33 cellular contexts compared by ENCODE assay signal in genomic region chr17:75081611-75082540, GRCh38. TPM values are rescaled to one million over a fixed set of nuclear protein-coding genes. Genes with fewer than 3 reads are reported as not detected.
DNase-seq lines count a peak whose midpoint lies in the region; ATAC-seq, FAIRE-seq and TF ChIP-seq lines count a peak whose summit lies in the region.
"Had no signal": no experiment of that assay in that cellular context is flagged by ENCODE, and none has a peak within 500 bp of the region (broad histone marks: within the 10 kb centered on the region; RNA-seq: fewer than 3 reads in every experiment).

No MANE protein-coding gene starts in this region.

- in situ Hi-C loops in K562 (cut with MboI), result no loop called here

- no TSS peak for BruUV-seq in K562 (replicated peaks; lab: Mats Ljungman, UMichigan)

- peaks cover 22% of the 10 kb centered on the region for H3K4me1 Mint-ChIP-seq in CD8-positive, alpha-beta T cell (ENCODE audit: low read depth)

- intact Hi-C loops in K562 (cut with micrococcal nuclease), result no loop called here
- intact Hi-C loops in CD8-positive, alpha-beta T cell (cut with DNase I, micrococcal nuclease), result no loop called here

- H3K9me1 ChIP-seq in K562 (ENCODE audit: control insufficient read depth, insufficient read depth, low read length), result no peaks in the 10 kb centered on the region

- ATAC-seq in K562 (no peak), HG03520 (IDR thresholded peaks at IDR 0.05; ENCODE audit: unreplicated experiment) (no peak)
- ATAC-seq in CD8-positive, alpha-beta T cell, result no peak
- ATAC-seq: body of pancreas, left lobe of liver, sciatic nerve had no signal

- H2AFZ ChIP-seq in K562 (ENCODE audit: low read depth, low read length), result peak overlapping the region; percentile 50; the same call in 1 of the 2 replicates

- CTCF ChIA-PET in HEK293 (lab: Yijun Ruan, JAX), result interaction anchor here (0.5 to 1.6 kb wide), 9 partner anchors 18 to 236 kb away, joined by 3 to 7 read pairs (median 3); partner anchors contain the start of genes ARMC7 and MIF4GD
- CTCF ChIA-PET in K562 (lab: Yijun Ruan, JAX; ENCODE audit: low intra/inter-chr PET ratio), result no interaction called here
- CTCF ChIA-PET in CD8-positive, alpha-beta T cell (lab: Charles Lee), result interaction anchor here (0.6 to 1.6 kb wide), 3 partner anchors 21 to 96 kb away, joined by 3 to 6 read pairs (median 3); no protein-coding TSS in a partner anchor

- H3K4me1 ChIP-seq in HEK293 (ENCODE audit: control insufficient read depth, insufficient read depth, low read length), result peaks cover 2% of the 10 kb centered on the region; the same call in 1 of the 2 replicates
- peaks cover 19 to 36% of the 10 kb centered on the region in 2 experiments for H3K4me1 ChIP-seq in K562 (replicated peaks in 1 of 2; ENCODE audit: control insufficient read depth in 2 of 2, insufficient read depth in 2 of 2, low read length in 2 of 2)
- H3K4me1 ChIP-seq in neutrophil (ENCODE audit: control insufficient read depth in 1 of 2, insufficient read depth in 1 of 2, low read depth in 1 of 2, low read length in 1 of 2), result peaks cover 28 to 29% of the 10 kb centered on the region in 2 experiments
- H3K4me1 ChIP-seq in CD8-positive, alpha-beta T cell (ENCODE audit: insufficient read depth, low read length), result peaks cover 21% of the 10 kb centered on the region

- peak overlapping the region in 1 of 2 experiments; percentile 67; a peak in 1 of 4 replicates for H3K9ac ChIP-seq in K562 (ENCODE audit: insufficient read depth in 1 of 2, low read depth in 2 of 2, low read length in 2 of 2)

- H3K27me3 Mint-ChIP-seq in CD8-positive, alpha-beta T cell (ENCODE audit: low read depth), result no peaks in the 10 kb centered on the region
- H3K27me3 Mint-ChIP-seq: activated CD4-positive, alpha-beta memory T cell treated with anti-CD3 and anti-CD28 coated beads for 36 hours; central memory CD8-positive, alpha-beta T cell had no signal

- H3K4me3 ChIP-seq in HEK293 (ENCODE audit: low read depth, low read length), result no peak overlapping the region
- H3K4me3 ChIP-seq in K562, result no peak overlapping the region
- no peak overlapping the region for H3K4me3 ChIP-seq in neutrophil (ENCODE audit: low read depth in 1 of 2, low read length in 1 of 2)
- no peak overlapping the region for H3K4me3 ChIP-seq in CD8-positive, alpha-beta T cell (ENCODE audit: low read depth, low read length)
- H3K4me3 ChIP-seq: adrenal gland, body of pancreas, esophagus muscularis mucosa, thyroid gland, vagina had no signal

- DNase-seq in K562 (ENCODE audit: extremely low read depth in 1 of 4, low spot score in 3 of 4) (no peak), NCI-H2107 treated with DMSO at 0.1 percent for 48 hours (lab: John Stamatoyannopoulos, UW; ENCODE audit: unreplicated experiment) (no peak)
- DNase-seq in CD8-positive, alpha-beta T cell, result no peak
- DNase-seq: activated CD4-positive, alpha-beta memory T cell treated with anti-CD3 and anti-CD28 coated beads for 36 hours; activated CD4-positive, alpha-beta T cell treated with anti-CD3 and anti-CD28 coated beads for 1 hour; activated CD8-positive, alpha-beta memory T cell treated with anti-CD3 and anti-CD28 coated beads, Interleukin-2, amount 50 U/mL, for 48 hours; activated naive CD4-positive, alpha-beta T cell treated with anti-CD3 and anti-CD28 coated beads, Interleukin-2, amount 10 ng/mL, durations not matched to agents 7 days and 5 days; adrenal gland; body of pancreas; CD8-positive, alpha-beta memory T cell; MM.1S; NCI-H1105 treated with DMSO at 0.1 percent for 48 hours; NCI-H1930; NCI-H526 treated with DMSO at 0.1 percent for 48 hours; Right ventricle myocardium superior; stimulated activated CD4-positive, alpha-beta T cell treated with anti-CD3 and anti-CD28 coated beads, Interleukin-12 subunit alpha, Interleukin-12 subunit beta, amount 100 ng/mL, for 4 hours; stimulated activated CD4-positive, alpha-beta T cell treated with anti-CD3 and anti-CD28 coated beads, Interleukin-4, amount 100 ng/mL, for 1 hour; thyroid gland had no signal

- H3K36me3 Mint-ChIP-seq in CD8-positive, alpha-beta T cell, result no peaks in the 10 kb centered on the region
- H3K36me3 Mint-ChIP-seq: activated CD4-positive, alpha-beta memory T cell treated with anti-CD3 and anti-CD28 coated beads for 36 hours; activated naive CD4-positive, alpha-beta T cell treated with anti-CD3 and anti-CD28 coated beads, Interleukin-2, amount 10 ng/mL, durations not matched to agents 7 days and 5 days; CD8-positive, alpha-beta memory T cell had no signal

- no peaks in the 10 kb centered on the region for H3K79me2 ChIP-seq in K562 (ENCODE audit: control insufficient read depth, insufficient read depth, low read length)

- H3K36me3 ChIP-seq in HEK293 (ENCODE audit: control insufficient read depth in 2 of 2, insufficient read depth in 1 of 2, low read length in 2 of 2), result no peaks in the 10 kb centered on the region
- H3K36me3 ChIP-seq in K562 (ENCODE audit: control insufficient read depth, insufficient read depth, low read length), result no peaks in the 10 kb centered on the region
- no peaks in the 10 kb centered on the region for H3K36me3 ChIP-seq in neutrophil
- no peaks in the 10 kb centered on the region for H3K36me3 ChIP-seq in CD8-positive, alpha-beta T cell (ENCODE audit: insufficient read depth, low read length)
- H3K36me3 ChIP-seq: adrenal gland, esophagus muscularis mucosa, thyroid gland, vagina had no signal

- no peaks in the 10 kb centered on the region for H4K20me1 ChIP-seq in K562 (replicated peaks; ENCODE audit: control insufficient read depth, insufficient read depth, low read length)

- TF ChIP-seq EP300 in K562 (IDR thresholded peaks at IDR 0.05; ENCODE audit: low read length), result no peak

- no peaks in the 10 kb centered on the region for H3K9me3 ChIP-seq in HEK293 (ENCODE audit: control insufficient read depth, insufficient read depth, low read depth, low read length)
- no peaks in the 10 kb centered on the region for H3K9me3 ChIP-seq in K562 (replicated peaks; ENCODE audit: control insufficient read depth, insufficient read depth, low read depth, low read length)
- H3K9me3 ChIP-seq in neutrophil, result no peaks in the 10 kb centered on the region
- H3K9me3 ChIP-seq in CD8-positive, alpha-beta T cell (ENCODE audit: low read length), result no peaks in the 10 kb centered on the region
- H3K9me3 ChIP-seq: adrenal gland, body of pancreas, esophagus muscularis mucosa, thyroid gland, vagina had no signal

- no peak overlapping the region for H3K27ac Mint-ChIP-seq in CD8-positive, alpha-beta T cell
- H3K27ac Mint-ChIP-seq: activated CD4-positive, alpha-beta memory T cell treated with anti-CD3 and anti-CD28 coated beads for 36 hours; B cell; progenitor cell of endocrine pancreas; T-helper 2 cell treated with Interferon-gamma antibody and Interleukin-4, amounts not matched to agents 5 μg/mL and 100 μg/mL, for 36 hours had no signal

- H3K27ac ChIP-seq in HEK293 (ENCODE audit: extremely low read depth, low read depth, low read length) (no peak overlapping the region), K562 (ENCODE audit: extremely low read depth, low read depth, low read length) (no peak overlapping the region), neutrophil (peak overlapping the region; percentile 26)
- H3K27ac ChIP-seq in CD8-positive, alpha-beta T cell (ENCODE audit: low read depth, low read length), result no peak overlapping the region
- H3K27ac ChIP-seq: adrenal gland, body of pancreas, esophagus muscularis mucosa, HL-60, thyroid gland, vagina had no signal

- TF ChIP-seq CTCF in HEK293 (tag by site-specific recombination; IDR thresholded peaks at IDR 0.05) (no peak), K562 (IDR thresholded peaks at IDR 0.05 in 2 of 3, conservative IDR thresholded peaks at IDR 0.05 in 1 of 3; ENCODE audit: insufficient read depth in 2 of 3, low read depth in 1 of 3, low read length in 3 of 3) (no peak), neutrophil (IDR thresholded peaks at IDR 0.05) (no peak)
- TF ChIP-seq CTCF in CD8-positive, alpha-beta T cell (IDR thresholded peaks at IDR 0.05), result no peak

- FAIRE-seq in K562 (lab: Jason Lieb, UNC), result no peak
- FAIRE-seq: GM12891, H54, islet of Langerhans had no signal

- TF ChIP-seq POLR2A in K562 (conservative IDR thresholded peaks at IDR 0.05), result no peak

- WGBS in K562 (ENCODE audit: insufficient coverage, low coverage, missing lambda C conversion rate), result 57% methylated on average over 13 of the region's 13 CpGs

- H3K4me2 ChIP-seq in K562 (ENCODE audit: insufficient read depth, low read length), result no peak overlapping the region

- TF ChIP-seq RAD21 in K562 (CRISPR knock-in tag; conservative IDR thresholded peaks at IDR 0.05 in 1 of 2, IDR thresholded peaks at IDR 0.05 in 1 of 2), result no peak

- POLR2A ChIA-PET in HEK293 (lab: Yijun Ruan, JAX), result interaction anchor here (1.0 to 1.5 kb wide), 2 partner anchors 28 to 73 kb away, joined by 3 read pairs; partner anchors contain the start of gene ARMC7
- POLR2A ChIA-PET in K562 (lab: Yijun Ruan, JAX), result interaction anchor here (0.5 to 1.9 kb wide), 5 partner anchors 9 to 14 kb away, joined by 3 to 6 read pairs (median 3); no protein-coding TSS in a partner anchor
- POLR2A ChIA-PET in CD8-positive, alpha-beta T cell (lab: Charles Lee), result interaction anchor here (0.6 kb wide), 1 partner anchor 62 kb away, joined by 5 read pairs; no protein-coding TSS in a partner anchor

- no peak overlapping the region for H3K4me3 Mint-ChIP-seq in CD8-positive, alpha-beta T cell
- H3K4me3 Mint-ChIP-seq: activated CD4-positive, alpha-beta memory T cell treated with anti-CD3 and anti-CD28 coated beads for 36 hours; activated naive CD4-positive, alpha-beta T cell treated with anti-CD3 and anti-CD28 coated beads, Interleukin-2, amount 10 ng/mL, durations not matched to agents 7 days and 5 days; B cell; CD8-positive, alpha-beta memory T cell; central memory CD8-positive, alpha-beta T cell; T-helper 2 cell treated with Interferon-gamma antibody and Interleukin-4, amounts not matched to agents 5 μg/mL and 100 μg/mL, for 36 hours had no signal

- no peaks in the 10 kb centered on the region for H3K9me3 Mint-ChIP-seq in CD8-positive, alpha-beta T cell
- H3K9me3 Mint-ChIP-seq: activated CD4-positive, alpha-beta memory T cell treated with anti-CD3 and anti-CD28 coated beads for 36 hours; activated naive CD4-positive, alpha-beta T cell treated with anti-CD3 and anti-CD28 coated beads, Interleukin-2, amount 10 ng/mL, durations not matched to agents 7 days and 5 days; CD8-positive, alpha-beta memory T cell; central memory CD8-positive, alpha-beta T cell; T-helper 2 cell treated with Interferon-gamma antibody and Interleukin-4, amounts not matched to agents 5 μg/mL and 100 μg/mL, for 36 hours had no signal

- H3K27me3 ChIP-seq in K562 (ENCODE audit: control insufficient read depth in 2 of 2, insufficient read depth in 2 of 2, low read length in 2 of 2) (no peaks in the 10 kb centered on the region), neutrophil (no peaks in the 10 kb centered on the region)
- H3K27me3 ChIP-seq in CD8-positive, alpha-beta T cell (ENCODE audit: insufficient read depth, low read length), result no peaks in the 10 kb centered on the region
- H3K27me3 ChIP-seq: adrenal gland, body of pancreas, thyroid gland, vagina had no signal

RNA-seq across cellular contexts. Expression of gene SLC16A5, which starts 5.9 kb away (rescaled TPM):
- 3.1 and 9.9 TPM in 2 replicates for total RNA-seq in K562 (2011; cell fraction: chromatin; rRNA removed; ENCODE audit: low replicate concordance)
- total RNA-seq in K562 (2011; cell fraction: nucleolus; rRNA removed), result 6.2 and 7.8 TPM in 2 replicates
- total RNA-seq in K562 (2011; cell fraction: nucleoplasm; rRNA removed), result 3.5 and 5.4 TPM in 2 replicates
- total RNA-seq in K562 (2014; rRNA removed) (0.65 and 1.1 TPM in 2 replicates), K562 (2014; rRNA removed; fragmentation: Illumina TruSeq; extraction: Trizol) (0.64 and 0.65 TPM in 2 replicates), K562 (2015; rRNA removed; fragmentation: Illumina TruSeq; extraction: Trizol) (0.33 and 0.75 TPM in 2 replicates), K562 (2021) (2.6 and 3.1 TPM in 2 replicates)
- polyA plus RNA-seq in K562 (2011; rRNA removed) (1.2 and 1.8 TPM in 2 replicates), K562 (2014; fragmentation: Illumina TruSeq; extraction: Trizol) (0.91 and 1.8 TPM in 2 replicates), K562 (2014; fragmentation: Nextera tagmentation; extraction: Ambion mirVana) (under 1 TPM; 0.06 to 0.11 TPM), K562 (2014; rRNA removed) (1.8 and 2.4 TPM in 2 replicates)
- polyA plus RNA-seq in K562 (2011; cell fraction: cytosol; rRNA removed), result 2.0 and 4.5 TPM in 2 replicates
- 8.3 and 12.8 TPM in 2 replicates for polyA plus RNA-seq in K562 (2011; cell fraction: nucleus; rRNA removed)
- 1.1 and 4.0 TPM in 2 replicates for polyA plus RNA-seq in K562 (2012)
- 0.63 and 0.88 TPM in 2 replicates for polyA minus RNA-seq in K562 (2011; rRNA and poly(A)+ RNA removed)
- polyA minus RNA-seq in K562 (2011; cell fraction: cytosol; rRNA and poly(A)+ RNA removed), result 2.2 and 2.7 TPM in 2 replicates
- polyA minus RNA-seq in K562 (2011; cell fraction: nucleus; rRNA and poly(A)+ RNA removed), result 2.2 and 2.4 TPM in 2 replicates
- total RNA-seq in CD8-positive, alpha-beta T cell, result 1 to 10 TPM; 2.9 to 3.6 TPM

RNA-seq across cellular contexts. Expression of gene ARMC7, which starts 27.9 kb away (rescaled TPM):
- 16.9 and 36.5 TPM in 2 replicates for total RNA-seq in K562 (2011; cell fraction: chromatin; rRNA removed; ENCODE audit: low replicate concordance)
- 20.5 and 25.8 TPM in 2 replicates for total RNA-seq in K562 (2011; cell fraction: nucleolus; rRNA removed)
- total RNA-seq in K562 (2011; cell fraction: nucleoplasm; rRNA removed), result 16.9 and 19.5 TPM in 2 replicates
- 5.9 and 10.2 TPM in 2 replicates for total RNA-seq in K562 (2014; rRNA removed)
- 4.1 and 5.1 TPM in 2 replicates for total RNA-seq in K562 (2014; rRNA removed; fragmentation: Illumina TruSeq; extraction: Trizol)
- total RNA-seq in K562 (2015; rRNA removed; fragmentation: Illumina TruSeq; extraction: Trizol), result 9.5 and 10.1 TPM in 2 replicates
- total RNA-seq in K562 (2021), result 15.2 TPM in 2 replicates
- 3.9 and 8.0 TPM in 2 replicates for polyA plus RNA-seq in K562 (2011; rRNA removed)
- polyA plus RNA-seq in K562 (2011; cell fraction: cytosol; rRNA removed), result 9.1 and 13.1 TPM in 2 replicates
- polyA plus RNA-seq in K562 (2011; cell fraction: nucleus; rRNA removed), result 8.4 and 8.7 TPM in 2 replicates
- 15.4 and 16.8 TPM in 2 replicates for polyA plus RNA-seq in K562 (2012)
- 8.7 and 12.7 TPM in 2 replicates for polyA plus RNA-seq in K562 (2014; fragmentation: Illumina TruSeq; extraction: Trizol)
- polyA plus RNA-seq in K562 (2014; fragmentation: Nextera tagmentation; extraction: Ambion mirVana), result 1 to 10 TPM; 1.4 to 2.8 TPM
- polyA plus RNA-seq in K562 (2014; rRNA removed), result 5.9 and 8.9 TPM in 2 replicates
- 8.0 and 8.3 TPM in 2 replicates for polyA minus RNA-seq in K562 (2011; rRNA and poly(A)+ RNA removed)
- 8.3 and 9.9 TPM in 2 replicates for polyA minus RNA-seq in K562 (2011; cell fraction: cytosol; rRNA and poly(A)+ RNA removed)
- polyA minus RNA-seq in K562 (2011; cell fraction: nucleus; rRNA and poly(A)+ RNA removed), result 6.9 and 11.7 TPM in 2 replicates
- 1 to 10 TPM; 2.0 to 3.0 TPM for total RNA-seq in CD8-positive, alpha-beta T cell

RNA-seq across cellular contexts. Expression of gene KCTD2, which starts 34.9 kb away (rescaled TPM):
- 19.7 and 30.0 TPM in 2 replicates for total RNA-seq in K562 (2011; cell fraction: chromatin; rRNA removed; ENCODE audit: low replicate concordance)
- total RNA-seq in K562 (2011; cell fraction: nucleolus; rRNA removed), result 16.8 and 17.0 TPM in 2 replicates
- total RNA-seq in K562 (2011; cell fraction: nucleoplasm; rRNA removed), result 19.6 and 20.1 TPM in 2 replicates
- total RNA-seq in K562 (2014; rRNA removed), result 11.2 and 15.3 TPM in 2 replicates
- total RNA-seq in K562 (2014; rRNA removed; fragmentation: Illumina TruSeq; extraction: Trizol), result 13.5 and 13.8 TPM in 2 replicates
- total RNA-seq in K562 (2015; rRNA removed; fragmentation: Illumina TruSeq; extraction: Trizol), result 15.9 and 16.4 TPM in 2 replicates
- 18.1 and 20.2 TPM in 2 replicates for total RNA-seq in K562 (2021)
- 32.5 and 32.9 TPM in 2 replicates for polyA plus RNA-seq in K562 (2011; rRNA removed)
- polyA plus RNA-seq in K562 (2011; cell fraction: cytosol; rRNA removed), result 25.1 and 26.6 TPM in 2 replicates
- 21.0 and 22.5 TPM in 2 replicates for polyA plus RNA-seq in K562 (2011; cell fraction: nucleus; rRNA removed)
- 14.4 and 17.7 TPM in 2 replicates for polyA plus RNA-seq in K562 (2012)
- polyA plus RNA-seq in K562 (2014; fragmentation: Illumina TruSeq; extraction: Trizol), result 22.3 and 22.9 TPM in 2 replicates
- polyA plus RNA-seq in K562 (2014; fragmentation: Nextera tagmentation; extraction: Ambion mirVana), result 1 to 10 TPM; 1.7 to 2.3 TPM
- 15.8 and 16.0 TPM in 2 replicates for polyA plus RNA-seq in K562 (2014; rRNA removed)
- 19.9 and 22.9 TPM in 2 replicates for polyA minus RNA-seq in K562 (2011; rRNA and poly(A)+ RNA removed)
- polyA minus RNA-seq in K562 (2011; cell fraction: cytosol; rRNA and poly(A)+ RNA removed), result 13.4 and 13.6 TPM in 2 replicates
- 4.6 and 5.8 TPM in 2 replicates for polyA minus RNA-seq in K562 (2011; cell fraction: nucleus; rRNA and poly(A)+ RNA removed)
- total RNA-seq in CD8-positive, alpha-beta T cell, result 10 to 100 TPM; 29.4 to 31.7 TPM

RNA-seq across cellular contexts. Expression of gene ATP5PD, which starts 35.1 kb away (rescaled TPM):
- total RNA-seq in K562 (2011; cell fraction: chromatin; rRNA removed; ENCODE audit: low replicate concordance), result 64.6 and 79.5 TPM in 2 replicates
- total RNA-seq in K562 (2011; cell fraction: nucleolus; rRNA removed), result 65.9 and 72.6 TPM in 2 replicates
- 81.0 and 96.9 TPM in 2 replicates for total RNA-seq in K562 (2011; cell fraction: nucleoplasm; rRNA removed)
- 274 and 295 TPM in 2 replicates for total RNA-seq in K562 (2014; rRNA removed)
- total RNA-seq in K562 (2014; rRNA removed; fragmentation: Illumina TruSeq; extraction: Trizol), result 600 and 662 TPM in 2 replicates
- 432 TPM in 2 replicates for total RNA-seq in K562 (2015; rRNA removed; fragmentation: Illumina TruSeq; extraction: Trizol)
- total RNA-seq in K562 (2021), result 300 and 341 TPM in 2 replicates
- 248 and 271 TPM in 2 replicates for polyA plus RNA-seq in K562 (2011; rRNA removed)
- 220 and 388 TPM in 2 replicates for polyA plus RNA-seq in K562 (2011; cell fraction: cytosol; rRNA removed)
- 118 and 154 TPM in 2 replicates for polyA plus RNA-seq in K562 (2011; cell fraction: nucleus; rRNA removed)
- 552 and 708 TPM in 2 replicates for polyA plus RNA-seq in K562 (2012)
- 452 and 457 TPM in 2 replicates for polyA plus RNA-seq in K562 (2014; fragmentation: Illumina TruSeq; extraction: Trizol)
- polyA plus RNA-seq in K562 (2014; fragmentation: Nextera tagmentation; extraction: Ambion mirVana), result 100 to 1,000 TPM; 786 to 828 TPM
- 339 and 381 TPM in 2 replicates for polyA plus RNA-seq in K562 (2014; rRNA removed)
- 307 and 324 TPM in 2 replicates for polyA minus RNA-seq in K562 (2011; rRNA and poly(A)+ RNA removed)
- 119 and 125 TPM in 2 replicates for polyA minus RNA-seq in K562 (2011; cell fraction: cytosol; rRNA and poly(A)+ RNA removed)
- 21.9 and 60.2 TPM in 2 replicates for polyA minus RNA-seq in K562 (2011; cell fraction: nucleus; rRNA and poly(A)+ RNA removed)
- total RNA-seq in CD8-positive, alpha-beta T cell, result 10 to 100 TPM; 69.9 to 71.6 TPM

RNA-seq across cellular contexts. Expression of gene NT5C, which starts 49.7 kb away (rescaled TPM):
- total RNA-seq in K562 (2011; cell fraction: chromatin; rRNA removed; ENCODE audit: low replicate concordance), result 23.9 and 63.5 TPM in 2 replicates
- total RNA-seq in K562 (2011; cell fraction: nucleolus; rRNA removed), result 83.5 and 103 TPM in 2 replicates
- total RNA-seq in K562 (2011; cell fraction: nucleoplasm; rRNA removed), result 34.3 and 56.2 TPM in 2 replicates
- 150 and 205 TPM in 2 replicates for total RNA-seq in K562 (2014; rRNA removed)
- 21.5 and 31.6 TPM in 2 replicates for total RNA-seq in K562 (2014; rRNA removed; fragmentation: Illumina TruSeq; extraction: Trizol)
- 55.3 and 56.6 TPM in 2 replicates for total RNA-seq in K562 (2015; rRNA removed; fragmentation: Illumina TruSeq; extraction: Trizol)
- total RNA-seq in K562 (2021), result 94.3 and 95.0 TPM in 2 replicates
- polyA plus RNA-seq in K562 (2011; rRNA removed), result 45.0 and 55.6 TPM in 2 replicates
- polyA plus RNA-seq in K562 (2011; cell fraction: cytosol; rRNA removed), result 71.8 and 135 TPM in 2 replicates
- polyA plus RNA-seq in K562 (2011; cell fraction: nucleus; rRNA removed), result 170 and 227 TPM in 2 replicates
- 54.2 and 75.4 TPM in 2 replicates for polyA plus RNA-seq in K562 (2012)
- polyA plus RNA-seq in K562 (2014; fragmentation: Illumina TruSeq; extraction: Trizol), result 31.0 and 40.2 TPM in 2 replicates
- 1 to 10 TPM; 2.9 to 5.0 TPM for polyA plus RNA-seq in K562 (2014; fragmentation: Nextera tagmentation; extraction: Ambion mirVana)
- polyA plus RNA-seq in K562 (2014; rRNA removed), result 167 and 175 TPM in 2 replicates
- 6.2 and 7.8 TPM in 2 replicates for polyA minus RNA-seq in K562 (2011; rRNA and poly(A)+ RNA removed)
- 10.3 and 17.4 TPM in 2 replicates for polyA minus RNA-seq in K562 (2011; cell fraction: cytosol; rRNA and poly(A)+ RNA removed)
- 41.6 and 46.9 TPM in 2 replicates for polyA minus RNA-seq in K562 (2011; cell fraction: nucleus; rRNA and poly(A)+ RNA removed)
- 10 to 100 TPM; 19.3 to 20.4 TPM for total RNA-seq in CD8-positive, alpha-beta T cell
